28 cellular contexts compared by ENCODE assay signal in genomic region chr13:42788601-42789000, GRCh38. TPM values are rescaled to one million over a fixed set of nuclear protein-coding genes. Genes with fewer than 3 reads are reported as not detected.
"Had no signal": no experiment of that assay in that cellular context is flagged by ENCODE, and none has a peak within 500 bp of the region (broad histone marks: within the 10 kb centered on the region; RNA-seq: fewer than 3 reads in every experiment).

No MANE protein-coding gene starts in this region.

- H3K4me2 ChIP-seq: hepatocyte had no signal

- H3K4me3 ChIP-seq: hepatocyte, left ventricle myocardium inferior, psoas muscle, right atrium auricular region, right lobe of liver, skin epidermis, stomach, testis, tibial artery, upper lobe of right lung had no signal

- H2AFZ ChIP-seq: hepatocyte, parathyroid adenoma had no signal

- H3K4me1 ChIP-seq: parathyroid adenoma, psoas muscle, right lobe of liver, testis, upper lobe of right lung had no signal

- H3K79me2 ChIP-seq: hepatocyte, parathyroid adenoma had no signal

- ATAC-seq: naive thymus-derived CD8-positive, alpha-beta T cell; psoas muscle; right lobe of liver; stimulated activated naive B cell treated with anti-CD40 and anti-IgM and Interleukin-4, amounts not matched to agents 10 μg/mL and 1 μg/mL and 100 μg/mL, for 72 hours; stimulated activated naive CD8-positive, alpha-beta T cell treated with anti-CD3 and anti-CD28 coated beads, Interleukin-15, Interleukin-2, amounts not matched to agents 100 U/mL and 50 U/mL, for 24 hours; upper lobe of right lung had no signal

- H3K36me3 ChIP-seq: left ventricle myocardium inferior, right atrium auricular region, right lobe of liver, stomach, tibial artery, upper lobe of right lung had no signal

- H3K27ac ChIP-seq: hepatocyte, left ventricle myocardium inferior, parathyroid adenoma, psoas muscle, right lobe of liver, skin epidermis, stomach, testis, tibial artery, upper lobe of right lung had no signal

- H3K9me3 ChIP-seq: left ventricle myocardium inferior, psoas muscle, right atrium auricular region, right lobe of liver, stomach, testis, tibial artery, upper lobe of right lung had no signal

- H3K9ac ChIP-seq: parathyroid adenoma had no signal

- DNase-seq: islet precursor cell; left ventricle myocardium inferior; naive thymus-derived CD8-positive, alpha-beta T cell; nucleus accumbens; psoas muscle; right lobe of liver; stimulated activated CD4-positive, alpha-beta T cell treated with anti-CD3 and anti-CD28 coated beads, Interleukin-12 subunit alpha, Interleukin-12 subunit beta, amount 100 ng/mL, for 4 hours; stimulated activated CD4-positive, alpha-beta T cell treated with anti-CD3 and anti-CD28 coated beads, Interleukin-15, amount 100 ng/mL, for 24 hours; stimulated activated CD4-positive, alpha-beta T cell treated with anti-CD3 and anti-CD28 coated beads, Interleukin-2, amount 100 ng/mL, for 24 hours; stimulated activated CD4-positive, alpha-beta T cell treated with anti-CD3 and anti-CD28 coated beads, Interleukin-4, amount 100 ng/mL, for 1 hour; stimulated activated naive B cell treated with anti-CD40 and anti-IgM and Interleukin-4, amounts not matched to agents 10 μg/mL and 1 μg/mL and 100 μg/mL, for 72 hours; stimulated activated naive CD8-positive, alpha-beta T cell treated with anti-CD3 and anti-CD28 coated beads, Interleukin-15, Interleukin-2, amounts not matched to agents 100 U/mL and 50 U/mL, for 24 hours; stomach; testis; tibial artery; trophoblast cell; upper lobe of right lung had no signal

- H3K27me3 ChIP-seq: hepatocyte, right atrium auricular region, right lobe of liver, stomach, testis, tibial artery, upper lobe of right lung had no signal

RNA-seq across cellular contexts. Expression of gene FAM216B, which starts 7.2 kb away (rescaled TPM):
- total RNA-seq: kidney epithelial cell; lower leg skin; lung microvascular endothelial cell; mucosa of gallbladder; naive thymus-derived CD8-positive, alpha-beta T cell; neural crest cell; osteocyte; psoas muscle; renal cortical epithelial cell; right lobe of liver; upper lobe of right lung had no signal
- polyA plus RNA-seq: naive thymus-derived CD8-positive, alpha-beta T cell; psoas muscle had no signal
